ENCODE assay signal across 13 cellular contexts in the genomic region with DNA sequence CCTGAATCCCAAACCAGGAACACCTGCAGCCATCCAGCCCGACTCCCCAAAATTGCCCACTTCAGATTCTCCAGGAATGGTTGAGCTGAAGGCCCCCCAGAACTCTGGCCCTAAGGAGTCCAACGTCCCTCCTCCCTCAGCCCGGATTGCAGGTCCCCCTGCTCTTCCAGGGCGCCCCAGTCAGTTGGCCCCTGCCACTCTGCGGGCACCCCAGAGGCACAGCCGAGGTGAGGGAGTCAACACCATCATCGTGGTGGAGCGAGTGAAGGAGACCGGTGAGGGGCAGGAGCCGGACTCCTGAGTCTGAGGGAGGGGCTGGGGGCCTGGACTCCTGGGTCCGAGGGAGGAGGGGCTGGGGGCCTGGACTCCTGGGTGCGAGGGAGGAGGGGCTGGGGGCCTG. TPM values are rescaled to one million over a fixed set of nuclear protein-coding genes. Genes with fewer than 3 reads are reported as not detected.
DNase-seq lines count a peak whose midpoint lies in the region; ATAC-seq and TF ChIP-seq lines count a peak whose summit lies in the region.
"Had no signal": no experiment of that assay in that cellular context is flagged by ENCODE, and none has a peak within 500 bp of the region (broad histone marks: within the 10 kb centered on the region; RNA-seq: fewer than 3 reads in every experiment).

No MANE protein-coding gene starts in this region.

- H3K9me3 Mint-ChIP-seq in Caco-2 (ENCODE audit: unreplicated experiment): no peaks in the 10 kb centered on the region
- no peaks in the 10 kb centered on the region for H3K9me3 Mint-ChIP-seq in IgD-negative memory B cell
- H3K9me3 Mint-ChIP-seq in effector memory CD8-positive, alpha-beta T cell: no peaks in the 10 kb centered on the region
- H3K9me3 Mint-ChIP-seq in nephron: peaks cover 7% of the 10 kb centered on the region

- POLR2A ChIA-PET in Caco-2 (lab: Charles Lee): no interaction called here

- CTCF ChIA-PET in Caco-2 (lab: Charles Lee): interaction anchor here (1.0 kb wide), 1 partner anchor 10 kb away, joined by 3 read pairs; no protein-coding TSS in a partner anchor

- H3K36me3 Mint-ChIP-seq in Caco-2 (ENCODE audit: insufficient read depth, unreplicated experiment) (no peaks in the 10 kb centered on the region), IgD-negative memory B cell (no peaks in the 10 kb centered on the region), nephron (ENCODE audit: low read depth) (no peaks in the 10 kb centered on the region)
- H3K36me3 Mint-ChIP-seq in effector memory CD8-positive, alpha-beta T cell (ENCODE audit: insufficient read depth): peaks cover 16% of the 10 kb centered on the region

- H3K9me3 ChIP-seq in Caco-2: no peaks in the 10 kb centered on the region

- no TSS peak for BruUV-seq in Caco-2 (replicated peaks; lab: Mats Ljungman, UMichigan)

- no peak overlapping the region for H3K27ac ChIP-seq in dorsolateral prefrontal cortex
- H3K27ac ChIP-seq: C4-2B had no signal

- H3K27me3 Mint-ChIP-seq in Caco-2 (ENCODE audit: insufficient read depth, unreplicated experiment) (peaks cover 42% of the 10 kb centered on the region), IgD-negative memory B cell (peaks cover 75% of the 10 kb centered on the region), nephron (ENCODE audit: low read depth) (peaks cover 98% of the 10 kb centered on the region)
- H3K27me3 Mint-ChIP-seq in effector memory CD8-positive, alpha-beta T cell: peaks cover 88 to 100% of the 10 kb centered on the region in 2 donors

- H3K4me1 Mint-ChIP-seq in Caco-2 (ENCODE audit: low read depth, unreplicated experiment): peaks cover 25% of the 10 kb centered on the region
- peaks cover 27 to 58% (median 40%) of the 10 kb centered on the region in 3 donors for H3K4me1 Mint-ChIP-seq in IgD-negative memory B cell
- peaks cover 42 to 47% of the 10 kb centered on the region in 2 donors for H3K4me1 Mint-ChIP-seq in effector memory CD8-positive, alpha-beta T cell (ENCODE audit: low read depth in 2 of 2)
- H3K4me1 Mint-ChIP-seq in nephron: peaks cover 30% of the 10 kb centered on the region

- H3K4me3 Mint-ChIP-seq in Caco-2 (ENCODE audit: unreplicated experiment) (peak overlapping the region; percentile 64), IgD-negative memory B cell (peak overlapping the region in 3 of 4 donors; percentile 21 to 78 (median 65)), nephron (peak overlapping the region; percentile 7 to 34 (median 32))
- peak overlapping the region; percentile 17 to 34 for H3K4me3 Mint-ChIP-seq in effector memory CD8-positive, alpha-beta T cell

- no peak for ATAC-seq in effector memory CD8-positive, alpha-beta T cell (replicated peaks)
- ATAC-seq in HG02884 (IDR thresholded peaks at IDR 0.05; ENCODE audit: unreplicated experiment) (no peak), HG03521 (IDR thresholded peaks at IDR 0.05; ENCODE audit: unreplicated experiment) (no peak)

- DNase-seq in Caco-2 (no peak), GOT3 (lab: John Stamatoyannopoulos, UW) (no peak), dorsolateral prefrontal cortex (no peak)
- DNase-seq in effector memory CD8-positive, alpha-beta T cell: no peak
- DNase-seq: MM.1S, NCI-H1105 treated with DMSO at 0.1 percent for 48 hours, NCI-H187 treated with DMSO at 0.1 percent for 48 hours, SHP77 treated with DMSO at 0.1 percent for 48 hours had no signal

- H3K4me3 ChIP-seq in Caco-2 (ENCODE audit: low read depth, low read length): no peak overlapping the region
- H3K4me3 ChIP-seq in dorsolateral prefrontal cortex: no peak overlapping the region

- intact Hi-C loops in Caco-2 (cut with micrococcal nuclease; ENCODE audit: unreplicated experiment) (no loop called here), dorsolateral prefrontal cortex (cut with DNase I) (no loop called here)

- H3K27me3 ChIP-seq in Caco-2 (replicated peaks; ENCODE audit: control insufficient read depth, insufficient read depth, low read length) (peaks cover 2% of the 10 kb centered on the region; the same call in 1 of the 2 replicates), dorsolateral prefrontal cortex (peaks cover 2 to 100% (median 77%) of the 10 kb centered on the region in 45 donors)

- H3K27ac Mint-ChIP-seq in Caco-2 (ENCODE audit: unreplicated experiment): no peak overlapping the region
- peak overlapping the region in 2 of 3 donors; percentile 33 to 52 for H3K27ac Mint-ChIP-seq in IgD-negative memory B cell
- H3K27ac Mint-ChIP-seq in effector memory CD8-positive, alpha-beta T cell: no peak overlapping the region
- H3K27ac Mint-ChIP-seq in nephron: no peak overlapping the region

- TF ChIP-seq CTCF in Caco-2 (IDR thresholded peaks at IDR 0.05; ENCODE audit: insufficient read depth in 1 of 2, low read depth in 1 of 2, low read length in 1 of 2, severe bottlenecking in 1 of 2, unreplicated experiment in 1 of 2) (no peak), nephron (IDR thresholded peaks at IDR 0.05; ENCODE audit: unreplicated experiment in 3 of 3) (no peak), dorsolateral prefrontal cortex (IDR thresholded peaks at IDR 0.05 in 54 of 56, conservative IDR thresholded peaks at IDR 0.05 in 2 of 56; ENCODE audit: low read depth in 1 of 56, partially characterized antibody in 56 of 56) (no peak)

- H3K36me3 ChIP-seq in Caco-2 (ENCODE audit: control insufficient read depth, insufficient read depth, low read length): no peaks in the 10 kb centered on the region

- H3K4me1 ChIP-seq in Caco-2: peaks cover 29% of the 10 kb centered on the region

RNA-seq across cellular contexts. Expression of a gene that starts 2.2 kb away (rescaled TPM):
- total RNA-seq in Caco-2 (2022): 0.25 TPM in 1 of 2 replicates, not detected in the other
- not detected for polyA plus RNA-seq in IgD-negative memory B cell
- under 1 TPM in 9 of 120 experiments, not detected in 111; 0.26 to 0.44 (median 0.36) TPM for total RNA-seq in dorsolateral prefrontal cortex

RNA-seq across cellular contexts. Expression of a gene that starts 4.1 kb away (rescaled TPM):
- total RNA-seq in Caco-2 (2022) (not detected in 2 replicates), dorsolateral prefrontal cortex (1 to 10 TPM in 3 of 120 experiments, not detected in 117; 1.2 to 1.8 (median 1.5) TPM)
- not detected for polyA plus RNA-seq in IgD-negative memory B cell

RNA-seq across cellular contexts. Expression of a gene that starts 14.0 kb away (rescaled TPM):
- total RNA-seq in Caco-2 (2022) (0.21 and 0.36 TPM in 2 replicates), dorsolateral prefrontal cortex (100 to 1,000 TPM; 143 to 695 (median 467) TPM)
- polyA plus RNA-seq in IgD-negative memory B cell: not detected

RNA-seq across cellular contexts. Expression of a gene that starts 24.3 kb away (rescaled TPM):
- 150 and 167 TPM in 2 replicates for total RNA-seq in Caco-2 (2022)
- 98.8 TPM for polyA plus RNA-seq in IgD-negative memory B cell
- total RNA-seq in dorsolateral prefrontal cortex: 100 to 1,000 TPM in 1 of 120 experiments, 10 to 100 TPM in 119; 48.9 to 115 (median 70.7) TPM

RNA-seq across cellular contexts. Expression of a gene that starts 25.7 kb away (rescaled TPM):
- total RNA-seq in Caco-2 (2022): 42.1 and 45.0 TPM in 2 replicates
- 67.5 TPM for polyA plus RNA-seq in IgD-negative memory B cell
- 10 to 100 TPM in 43 of 120 experiments, 1 to 10 TPM in 77; 3.7 to 20.5 (median 9.1) TPM for total RNA-seq in dorsolateral prefrontal cortex

Comparison
In these comparisons a context has a peak if more than half of its experiments do, and no peak if none do; other contexts are left out.
1. H3K27ac Mint-ChIP-seq: peak in IgD-negative memory B cell (2 of 3); none in Caco-2 (single experiment), effector memory CD8-positive, alpha-beta T cell (0 of 2) and nephron (0 of 3).
2. RNA of a gene that starts 14.0 kb away (total RNA-seq): 143 to 695 TPM in dorsolateral prefrontal cortex; 0.21 to 0.36 TPM in Caco-2; every median in the first group is over 100 times any median in the second.
3. Peak in every context shown above with its lines, with median percentiles within 50 percentile points of each other: H3K4me3 Mint-ChIP-seq.